ENCODE assay signal across 26 cellular contexts in genomic region chr15:85033148-85033547, GRCh38. TPM values are rescaled to one million over a fixed set of nuclear protein-coding genes. Genes with fewer than 3 reads are reported as not detected.
DNase-seq lines count a peak whose midpoint lies in the region; ATAC-seq, FAIRE-seq and TF ChIP-seq lines count a peak whose summit lies in the region.
"Had no signal": no experiment of that assay in that cellular context is flagged by ENCODE, and none has a peak within 500 bp of the region (broad histone marks: within the 10 kb centered on the region; RNA-seq: fewer than 3 reads in every experiment).

No MANE protein-coding gene starts in this region.

- no peaks in the 10 kb centered on the region for H3K36me3 Mint-ChIP-seq in dendritic cell treated with granulocyte-macrophage colony-stimulating factor and Interleukin-4, amounts not matched to agents 40 ng/mL and 50 ng/mL, for 4 days (ENCODE audit: low read depth)
- H3K36me3 Mint-ChIP-seq: memory B cell had no signal

- intact Hi-C loops in dendritic cell treated with granulocyte-macrophage colony-stimulating factor and Interleukin-4, amounts not matched to agents 40 ng/mL and 50 ng/mL, for 4 days (cut with micrococcal nuclease), result no loop called here
- intact Hi-C loops in right lobe of liver (cut with DNase I), result no loop called here

- TF ChIP-seq CTCF in right lobe of liver (IDR thresholded peaks at IDR 0.05), result no peak

- H3K27me3 Mint-ChIP-seq in dendritic cell treated with granulocyte-macrophage colony-stimulating factor and Interleukin-4, amounts not matched to agents 40 ng/mL and 50 ng/mL, for 4 days, result no peaks in the 10 kb centered on the region
- H3K27me3 Mint-ChIP-seq: activated CD4-positive, alpha-beta memory T cell treated with anti-CD3 and anti-CD28 coated beads, Interleukin-2, amount 10 ng/mL, durations not matched to agents 7 days and 5 days; activated naive CD8-positive, alpha-beta T cell treated with anti-CD3 and anti-CD28 coated beads for 36 hours; memory B cell had no signal

- no peak overlapping the region for H3K4me3 Mint-ChIP-seq in dendritic cell treated with granulocyte-macrophage colony-stimulating factor and Interleukin-4, amounts not matched to agents 40 ng/mL and 50 ng/mL, for 4 days
- H3K4me3 Mint-ChIP-seq: activated CD4-positive, alpha-beta memory T cell treated with anti-CD3 and anti-CD28 coated beads, Interleukin-2, amount 10 ng/mL, durations not matched to agents 7 days and 5 days; activated naive CD8-positive, alpha-beta T cell treated with anti-CD3 and anti-CD28 coated beads for 36 hours; memory B cell; T-helper 1 cell treated with Interleukin-12 subunit alpha and Interleukin-12 subunit beta and Interleukin-4 antibody, amounts not matched to agents 30 μg/mL and 1 μg/mL, for 36 hours had no signal

- no peak for ATAC-seq in right lobe of liver
- ATAC-seq: stimulated activated naive CD8-positive, alpha-beta T cell treated with anti-CD3 and anti-CD28 coated beads, Interleukin-15, Interleukin-2, amounts not matched to agents 100 U/mL and 50 U/mL, for 24 hours had no signal

- DNase-seq in GM19239 (ENCODE audit: insufficient read length, low spot score) (no peak), right lobe of liver (no peak), superior temporal gyrus (ENCODE audit: extremely low spot score) (peak; percentile 26), DMS79 (lab: John Stamatoyannopoulos, UW) (no peak), DMS 273 treated with DMSO at 0.1 percent for 48 hours (lab: John Stamatoyannopoulos, UW) (no peak), T-helper 1 cell (no peak)
- DNase-seq: activated CD4-positive, alpha-beta memory T cell treated with anti-CD3 and anti-CD28 coated beads, Interleukin-2, amount 10 ng/mL, durations not matched to agents 7 days and 5 days; activated CD4-positive, alpha-beta T cell treated with anti-CD3 and anti-CD28 coated beads for 1 hour; activated naive CD8-positive, alpha-beta T cell treated with anti-CD3 and anti-CD28 coated beads for 36 hours; central memory CD4-positive, alpha-beta T cell; Kasumi-1; NCI-H1436 treated with DMSO at 0.1 percent for 48 hours; OCI-M1; stimulated activated naive CD8-positive, alpha-beta T cell treated with anti-CD3 and anti-CD28 coated beads, Interleukin-15, Interleukin-2, amounts not matched to agents 100 U/mL and 50 U/mL, for 24 hours had no signal

- 10% methylated on average over 1 of the region's 1 CpG for WGBS in right lobe of liver (ENCODE audit: insufficient coverage, low coverage, low lambda C conversion rate, missing lambda C conversion rate)

- peaks cover 0 to 55% (median 28%) of the 10 kb centered on the region in 4 donors for H3K4me1 ChIP-seq in right lobe of liver

- peak overlapping the region; percentile 6 for H3K27ac Mint-ChIP-seq in dendritic cell treated with granulocyte-macrophage colony-stimulating factor and Interleukin-4, amounts not matched to agents 40 ng/mL and 50 ng/mL, for 4 days
- H3K27ac Mint-ChIP-seq: activated CD4-positive, alpha-beta memory T cell treated with anti-CD3 and anti-CD28 coated beads, Interleukin-2, amount 10 ng/mL, durations not matched to agents 7 days and 5 days; activated naive CD8-positive, alpha-beta T cell treated with anti-CD3 and anti-CD28 coated beads for 36 hours; activated T-helper 2 cell treated with anti-CD3 and anti-CD28 coated beads, Interferon-gamma antibody, Interleukin-2, Interleukin-4, amounts not matched to agents 10 μg/mL and 5 μg/mL and 100 μg/mL, durations not matched to agents 14 hours and 24 hours and 36 hours; memory B cell; T-helper 1 cell treated with Interleukin-12 subunit alpha and Interleukin-12 subunit beta and Interleukin-4 antibody, amounts not matched to agents 30 μg/mL and 1 μg/mL, for 36 hours had no signal

- H3K27me3 ChIP-seq in right lobe of liver, result no peaks in the 10 kb centered on the region
- H3K27me3 ChIP-seq: neutrophil, tibial nerve had no signal

- peaks cover 45% of the 10 kb centered on the region for H3K4me1 Mint-ChIP-seq in dendritic cell treated with granulocyte-macrophage colony-stimulating factor and Interleukin-4, amounts not matched to agents 40 ng/mL and 50 ng/mL, for 4 days (ENCODE audit: low read depth)

- no peak overlapping the region for H3K4me3 ChIP-seq in right lobe of liver
- H3K4me3 ChIP-seq: SK-N-MC, tibial nerve had no signal

- H3K27ac ChIP-seq in right lobe of liver, result peak overlapping the region; percentile 76 to 94 (median 92)
- H3K27ac ChIP-seq: C4-2B, neutrophil, SK-N-MC had no signal

- no peaks in the 10 kb centered on the region for H3K9me3 Mint-ChIP-seq in dendritic cell treated with granulocyte-macrophage colony-stimulating factor and Interleukin-4, amounts not matched to agents 40 ng/mL and 50 ng/mL, for 4 days
- H3K9me3 Mint-ChIP-seq: activated CD4-positive, alpha-beta memory T cell treated with anti-CD3 and anti-CD28 coated beads, Interleukin-2, amount 10 ng/mL, durations not matched to agents 7 days and 5 days; activated naive CD8-positive, alpha-beta T cell treated with anti-CD3 and anti-CD28 coated beads for 36 hours; activated T-helper 2 cell treated with anti-CD3 and anti-CD28 coated beads, Interferon-gamma antibody, Interleukin-2, Interleukin-4, amounts not matched to agents 10 μg/mL and 5 μg/mL and 100 μg/mL, durations not matched to agents 14 hours and 24 hours and 36 hours; memory B cell; T-helper 1 cell treated with Interleukin-12 subunit alpha and Interleukin-12 subunit beta and Interleukin-4 antibody, amounts not matched to agents 30 μg/mL and 1 μg/mL, for 36 hours had no signal

- no peak for TF ChIP-seq POLR2A in right lobe of liver (IDR thresholded peaks at IDR 0.05)

- H3K36me3 ChIP-seq in right lobe of liver, result no peaks in the 10 kb centered on the region
- H3K36me3 ChIP-seq: neutrophil, tibial nerve had no signal

- peak; percentile 58 for FAIRE-seq in GM19239 (lab: Jason Lieb, UNC)
- FAIRE-seq: astrocyte, D721Med, GM12891, keratinocyte had no signal

- no peaks in the 10 kb centered on the region for H3K9me3 ChIP-seq in right lobe of liver
- H3K9me3 ChIP-seq: neutrophil, tibial nerve had no signal

RNA-seq across cellular contexts. Expression of gene PDE8A, which starts 51.5 kb away (rescaled TPM):
- 10 to 100 TPM; 32.7 to 40.5 (median 37.4) TPM for total RNA-seq in right lobe of liver
